Comparison of ENCODE assay signal across 11 cellular contexts in the genomic region with DNA sequence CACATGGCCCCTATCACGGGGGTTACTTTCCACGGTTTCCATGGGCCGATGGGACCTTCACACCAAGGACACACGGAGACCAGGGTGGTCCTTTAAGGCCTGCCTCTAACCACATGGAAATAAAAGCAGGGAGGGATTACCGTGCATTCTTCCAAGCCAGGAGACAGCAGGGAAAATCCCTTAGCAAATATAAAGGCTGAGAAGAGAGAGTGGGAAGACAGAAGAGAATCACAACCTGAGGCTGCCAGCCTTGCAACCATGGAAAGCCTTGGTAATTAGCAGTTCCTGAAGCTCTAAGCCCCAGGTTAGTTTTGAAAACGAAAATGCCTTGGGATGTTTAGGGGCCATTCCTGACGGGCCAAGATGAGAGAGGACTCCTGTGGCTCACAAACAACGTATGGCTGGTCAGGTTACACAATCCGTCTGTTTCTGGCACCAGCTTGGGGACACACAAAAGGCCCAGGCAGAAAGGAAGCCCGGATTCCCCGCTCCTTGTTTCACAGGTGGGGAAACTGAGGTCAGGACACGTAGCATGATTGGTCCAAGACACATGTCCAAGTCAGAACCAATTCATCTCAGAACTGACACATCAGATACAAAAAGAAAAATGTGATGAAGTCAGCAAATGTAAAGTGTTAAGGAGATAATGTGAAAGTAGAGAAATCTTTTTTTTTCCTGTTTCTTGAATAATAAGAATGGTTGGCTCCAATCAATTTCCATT. TPM values are rescaled to one million over a fixed set of nuclear protein-coding genes. Genes with fewer than 3 reads are reported as not detected.
DNase-seq lines count a peak whose midpoint lies in the region; ATAC-seq, FAIRE-seq and TF ChIP-seq lines count a peak whose summit lies in the region.
"Had no signal": no experiment of that assay in that cellular context is flagged by ENCODE, and none has a peak within 500 bp of the region (broad histone marks: within the 10 kb centered on the region; RNA-seq: fewer than 3 reads in every experiment).

No MANE protein-coding gene starts in this region.

- peaks cover 22% of the 10 kb centered on the region for H3K36me3 Mint-ChIP-seq in activated naive CD8-positive, alpha-beta T cell treated with anti-CD3 and anti-CD28 coated beads, Interleukin-2, amount 10 ng/mL, durations not matched to agents 7 days and 5 days

- 75% methylated on average over 12 of the region's 12 CpGs for WGBS in A549 (ENCODE audit: missing lambda C conversion rate)

- peak overlapping the region; percentile 92 for H3K27ac Mint-ChIP-seq in activated naive CD8-positive, alpha-beta T cell treated with anti-CD3 and anti-CD28 coated beads, Interleukin-2, amount 10 ng/mL, durations not matched to agents 7 days and 5 days

- no peak for TF ChIP-seq EP300 in A549 (IDR thresholded peaks at IDR 0.05)

- DNase-seq in A549 (ENCODE audit: low read depth in 1 of 2, low spot score in 1 of 2) (no peak), GM19239 (ENCODE audit: insufficient read length, low spot score) (no peak), ecto neural progenitor cell (ENCODE audit: low spot score) (no peak), D341Med (ENCODE audit: low spot score) (no peak)
- no peak for DNase-seq in activated naive CD8-positive, alpha-beta T cell treated with anti-CD3 and anti-CD28 coated beads, Interleukin-2, amount 10 ng/mL, durations not matched to agents 7 days and 5 days
- DNase-seq: activated CD4-positive, alpha-beta T cell treated with anti-CD3 and anti-CD28 coated beads, Interleukin-2, amount 50 U/mL, for 48 hours; foreskin melanocyte; NCI-H2029 treated with DMSO at 0.1 percent for 48 hours had no signal

- H3K27ac ChIP-seq in A549, result no peak overlapping the region

- CTCF ChIA-PET in A549 (lab: Yijun Ruan, JAX), result interaction anchor here (2.5 to 4.7 kb wide), 2 partner anchors 80 to 167 kb away, joined by 18 to 35 read pairs; no protein-coding TSS in a partner anchor

- peaks cover 54% of the 10 kb centered on the region for H3K4me1 Mint-ChIP-seq in activated naive CD8-positive, alpha-beta T cell treated with anti-CD3 and anti-CD28 coated beads, Interleukin-2, amount 10 ng/mL, durations not matched to agents 7 days and 5 days

- H3K4me3 ChIP-seq in A549, result no peak overlapping the region
- peak overlapping the region; percentile 99 for H3K4me3 ChIP-seq in mononuclear cell (ENCODE audit: low read length)

- no peak for TF ChIP-seq RAD21 in A549 (conservative IDR thresholded peaks at IDR 0.05 in 1 of 2, IDR thresholded peaks at IDR 0.05 in 1 of 2)

- peaks cover 15% of the 10 kb centered on the region for H3K4me1 ChIP-seq in A549
- H3K4me1 ChIP-seq in mononuclear cell (ENCODE audit: insufficient read depth, low read length), result peaks cover 72% of the 10 kb centered on the region

- POLR2A ChIA-PET in A549 (lab: Yijun Ruan, JAX), result no interaction called here
- POLR2A ChIA-PET in activated naive CD8-positive, alpha-beta T cell treated with anti-CD3 and anti-CD28 coated beads, Interleukin-2, amount 10 ng/mL, durations not matched to agents 7 days and 5 days (lab: Charles Lee), result interaction anchor here (0.6 to 3.7 kb wide), 4 partner anchors 64 to 108 kb away, joined by 3 to 31 read pairs (median 7); no protein-coding TSS in a partner anchor

- no peak for FAIRE-seq in A549 (lab: Jason Lieb, UNC)
- FAIRE-seq in GM19239 (lab: Jason Lieb, UNC), result peak; percentile 78

- H3K4me3 Mint-ChIP-seq in activated naive CD8-positive, alpha-beta T cell treated with anti-CD3 and anti-CD28 coated beads, Interleukin-2, amount 10 ng/mL, durations not matched to agents 7 days and 5 days, result peak overlapping the region; percentile 96

- no peak for ATAC-seq in A549
- no peak for ATAC-seq in activated naive CD8-positive, alpha-beta T cell treated with anti-CD3 and anti-CD28 coated beads, Interleukin-2, amount 10 ng/mL, durations not matched to agents 7 days and 5 days (ENCODE audit: low read depth)
- ATAC-seq in GM19455 (IDR thresholded peaks at IDR 0.05; ENCODE audit: unreplicated experiment), result no peak
- no peak for ATAC-seq in HG03280 (IDR thresholded peaks at IDR 0.05; ENCODE audit: unreplicated experiment)

- H3K27me3 Mint-ChIP-seq in activated naive CD8-positive, alpha-beta T cell treated with anti-CD3 and anti-CD28 coated beads, Interleukin-2, amount 10 ng/mL, durations not matched to agents 7 days and 5 days, result no peaks in the 10 kb centered on the region

- H3K9me3 Mint-ChIP-seq in activated naive CD8-positive, alpha-beta T cell treated with anti-CD3 and anti-CD28 coated beads, Interleukin-2, amount 10 ng/mL, durations not matched to agents 7 days and 5 days, result no peaks in the 10 kb centered on the region

- TF ChIP-seq POLR2A in A549 (IDR thresholded peaks at IDR 0.05; ENCODE audit: low read length), result no peak

- TF ChIP-seq CTCF in A549 (IDR thresholded peaks at IDR 0.05), result no peak

- no peak overlapping the region for H3K4me2 ChIP-seq in A549

- H3K9me3 ChIP-seq in A549 (no peaks in the 10 kb centered on the region), mononuclear cell (ENCODE audit: low read depth, low read length) (no peaks in the 10 kb centered on the region)

- no peaks in the 10 kb centered on the region for H3K27me3 ChIP-seq in mononuclear cell (ENCODE audit: insufficient read depth, low read length)

TF ChIP-seq in A549, 52 proteins besides CTCF, POLR2A, EP300 and RAD21:
- TF ChIP-seq ZC3H11A (IDR thresholded peaks at IDR 0.05) (no peak), POLR2AphosphoS2 (conservative IDR thresholded peaks at IDR 0.05; ENCODE audit: low read length) (no peak), MAFK (IDR thresholded peaks at IDR 0.05; ENCODE audit: partially characterized antibody) (peak; percentile 91), TP53 (CRISPR knock-in tag; IDR thresholded peaks at IDR 0.05) (no peak), CHD2 (IDR thresholded peaks at IDR 0.05; ENCODE audit: low read length, partially characterized antibody) (no peak)

RNA-seq across cellular contexts. Expression of a gene that starts 2.8 kb away (rescaled TPM):
- 3.6 and 4.3 TPM in 2 replicates for polyA plus RNA-seq in A549 (2011; rRNA removed)
- 9.7 and 13.2 TPM in 2 replicates for polyA plus RNA-seq in A549 (2012; cell fraction: cytosol; rRNA removed)
- polyA plus RNA-seq in A549 (2012; cell fraction: nucleus; rRNA removed), result 19.4 and 21.9 TPM in 2 replicates
- 4.2 to 5.2 TPM (median 5.0 TPM) in 3 replicates for polyA plus RNA-seq in A549 (2017; fragmentation: RNase III; extraction: RNeasy Plus Mini Kit Qiagen cat#74134 plus additional on column Dnase treatment)
- 5.0 and 5.5 TPM in 2 replicates for polyA minus RNA-seq in A549 (2011; rRNA and poly(A)+ RNA removed)
- total RNA-seq in activated naive CD8-positive, alpha-beta T cell treated with anti-CD3 and anti-CD28 coated beads, Interleukin-2, amount 10 ng/mL, durations not matched to agents 7 days and 5 days, result 100 to 1,000 TPM; 142 to 147 TPM
- 128 TPM for total RNA-seq in mononuclear cell
